ENCODE assay signal across 1 cellular context in the genomic region with DNA sequence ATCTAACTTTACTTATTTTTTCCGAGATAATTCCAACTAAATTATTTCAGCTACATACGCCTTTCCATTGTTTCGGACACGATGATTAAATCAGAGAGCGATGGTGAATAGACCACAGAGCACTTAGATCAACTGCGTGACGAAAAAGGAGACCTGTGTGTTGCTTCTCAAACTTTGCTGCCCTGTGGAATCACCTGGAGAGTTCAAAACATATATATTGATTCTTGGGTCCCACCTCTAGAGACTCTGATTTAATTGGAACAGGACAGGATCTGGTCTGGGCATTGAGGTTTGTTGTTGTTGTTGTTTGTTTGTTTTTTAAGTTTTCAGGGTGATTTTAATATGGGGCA.
TF ChIP-seq lines count a peak whose summit lies in the region.

No MANE protein-coding gene starts in this region.

TF ChIP-seq in GM12878, 131 proteins besides CTCF, POLR2A, EP300 and RAD21 (continued from another document):
- TF ChIP-seq BHLHE40 (IDR thresholded peaks at IDR 0.05; ENCODE audit: borderline replicate concordance in 1 of 2, low read depth in 2 of 2, low read length in 1 of 2) (no peak), FOXK2 (IDR thresholded peaks at IDR 0.05) (no peak), ZNF622 (IDR thresholded peaks at IDR 0.05) (no peak)
TF ChIP-seq in GM12878: peak in this region for 0.
